In genomic region chr2:142199073-142199472, GRCh38 we compare ENCODE assay signal across 28 cellular contexts.
"Had no signal": no experiment of that assay in that cellular context is flagged by ENCODE, and none has a peak within 500 bp of the region (broad histone marks: within the 10 kb centered on the region; RNA-seq: fewer than 3 reads in every experiment).

No MANE protein-coding gene starts in this region.

- H3K9me3 Mint-ChIP-seq: dendritic cell treated with granulocyte-macrophage colony-stimulating factor and Interleukin-4, amounts not matched to agents 40 ng/mL and 50 ng/mL, for 4 days; endodermal cell; mesothelial cell of epicardium had no signal

- H3K4me3 Mint-ChIP-seq: dendritic cell treated with granulocyte-macrophage colony-stimulating factor and Interleukin-4, amounts not matched to agents 40 ng/mL and 50 ng/mL, for 4 days; effector memory CD8-positive, alpha-beta T cell; endodermal cell; mesothelial cell of epicardium; naive B cell had no signal

- H3K4me3 ChIP-seq: colonic mucosa, esophagus squamous epithelium, gastrocnemius medialis, heart right ventricle, left lung, lower lobe of right lung, mucosa of descending colon had no signal

- H3K27me3 ChIP-seq: colonic mucosa, esophagus squamous epithelium, gastrocnemius medialis, heart right ventricle, left lung had no signal

- H3K4me1 ChIP-seq: colonic mucosa, esophagus squamous epithelium, gastrocnemius medialis, heart right ventricle, left lung, lower lobe of right lung had no signal

- H3K9me3 ChIP-seq: colonic mucosa, esophagus squamous epithelium, gastrocnemius medialis, heart right ventricle, left lung, lower lobe of right lung, mucosa of descending colon had no signal

- DNase-seq: colonic mucosa; cortex of kidney; effector CD8-positive, alpha-beta T cell; effector memory CD8-positive, alpha-beta T cell; endodermal cell; erythroblast; esophagus squamous epithelium; foreskin fibroblast; foreskin melanocyte; gastrocnemius medialis; glutamatergic neuron; head of caudate nucleus; heart right ventricle; hippocampal formation; left cardiac atrium; left lung; left ventricle myocardium superior; lower lobe of right lung; mesenchymal stem cell; mucosa of descending colon; naive B cell had no signal

- H3K27ac ChIP-seq: colonic mucosa, epithelial cell of prostate, esophagus squamous epithelium, gastrocnemius medialis, heart right ventricle, left lung, lower lobe of right lung had no signal

- H3K36me3 Mint-ChIP-seq: mesothelial cell of epicardium, naive B cell had no signal

- H3K4me1 Mint-ChIP-seq: endodermal cell, mesothelial cell of epicardium, naive B cell had no signal

- H3K27ac Mint-ChIP-seq: dendritic cell treated with granulocyte-macrophage colony-stimulating factor and Interleukin-4, amounts not matched to agents 40 ng/mL and 50 ng/mL, for 4 days; effector memory CD8-positive, alpha-beta T cell; endodermal cell; mesothelial cell of epicardium; naive B cell had no signal

- H3K36me3 ChIP-seq: colonic mucosa, esophagus squamous epithelium, gastrocnemius medialis, heart right ventricle, left lung, lower lobe of right lung had no signal

- ATAC-seq: effector memory CD8-positive, alpha-beta T cell; esophagus mucosa; gastrocnemius medialis; heart right ventricle; left cardiac atrium; left lung; left ventricle myocardium superior; lower lobe of right lung; mucosa of descending colon had no signal

- FAIRE-seq: endometrium, islet of Langerhans, keratinocyte had no signal

- H3K27me3 Mint-ChIP-seq: dendritic cell treated with granulocyte-macrophage colony-stimulating factor and Interleukin-4, amounts not matched to agents 40 ng/mL and 50 ng/mL, for 4 days; effector memory CD8-positive, alpha-beta T cell had no signal
